In genomic region chr4:78613522-78614311, GRCh38 we compare ENCODE assay signal across 8 cellular contexts.
A peak's percentile ranks its signal among the peaks of the same experiment; 100 is the strongest.
DNase-seq lines count a peak whose midpoint lies in the region; ATAC-seq and TF ChIP-seq lines count a peak whose summit lies in the region.

No MANE protein-coding gene starts in this region.

- H3K36me3 Mint-ChIP-seq in activated B cell treated with CpG ODN at 0.5 μM for 24 hours (ENCODE audit: low read depth) = no peaks in the 10 kb centered on the region

- H4K20me1 ChIP-seq in DND-41 (ENCODE audit: insufficient read depth, low read length) = no peaks in the 10 kb centered on the region

- H3K27me3 ChIP-seq in DND-41 (ENCODE audit: insufficient read depth, low read length, poor library complexity) (no peaks in the 10 kb centered on the region), adrenal gland (no peaks in the 10 kb centered on the region)

- H3K27ac ChIP-seq in DND-41 (ENCODE audit: low read length) = peak overlapping the region; percentile 77
- H3K27ac ChIP-seq in adrenal gland = no peak overlapping the region

- H3K36me3 ChIP-seq in DND-41 (ENCODE audit: insufficient read depth, low read length) (no peaks in the 10 kb centered on the region), adrenal gland (replicated peaks in 1 of 2) (no peaks in the 10 kb centered on the region)

- peaks cover 79% of the 10 kb centered on the region for H3K4me1 ChIP-seq in DND-41 (ENCODE audit: insufficient read depth, low read length)
- H3K4me1 ChIP-seq in adrenal gland (replicated peaks in 1 of 2) = peaks cover 0 to 7% of the 10 kb centered on the region in 2 donors

- peaks cover 72% of the 10 kb centered on the region for H3K4me1 Mint-ChIP-seq in activated B cell treated with CpG ODN at 0.5 μM for 24 hours

- peak overlapping the region; percentile 27 for H3K9ac ChIP-seq in DND-41 (ENCODE audit: low read depth, low read length)

- no peak for TF ChIP-seq CTCF in DND-41 (IDR thresholded peaks at IDR 0.05; ENCODE audit: borderline replicate concordance, extremely low read depth, low read length, poor library complexity, severe bottlenecking)
- TF ChIP-seq CTCF in activated B cell treated with CpG ODN at 0.5 μM for 24 hours (IDR thresholded peaks at IDR 0.05) = no peak
- TF ChIP-seq CTCF in adrenal gland (IDR thresholded peaks at IDR 0.05) = no peak

- POLR2A ChIA-PET in activated B cell treated with CpG ODN at 0.5 μM for 24 hours (lab: Charles Lee) = interaction anchor here (0.6 to 7.7 kb wide), 25 partner anchors 10 to 256 kb away, joined by 3 to 102 read pairs (median 6); partner anchors contain the start of gene BMP2K

- H3K9me3 ChIP-seq in DND-41 (ENCODE audit: insufficient read depth, low read length, severe bottlenecking) (no peaks in the 10 kb centered on the region), adrenal gland (replicated peaks in 1 of 3) (no peaks in the 10 kb centered on the region)

- no peaks in the 10 kb centered on the region for H3K9me3 Mint-ChIP-seq in activated B cell treated with CpG ODN at 0.5 μM for 24 hours

- CTCF ChIA-PET in activated B cell treated with CpG ODN at 0.5 μM for 24 hours (lab: Charles Lee) = interaction anchor here (0.6 to 3.6 kb wide), 24 partner anchors 10 to 1552 kb away, joined by 3 to 51 read pairs (median 4); partner anchors contain the start of gene BMP2K

- TF ChIP-seq POLR2A in adrenal gland (IDR thresholded peaks at IDR 0.05) = no peak

- 59 to 70% (median 62%) methylated on average over 7 of the region's 7 CpGs for WGBS in adrenal gland, 4 donors

- no peaks in the 10 kb centered on the region for H3K27me3 Mint-ChIP-seq in activated B cell treated with CpG ODN at 0.5 μM for 24 hours

- no peak overlapping the region for H3K4me3 ChIP-seq in DND-41 (ENCODE audit: low read depth in 1 of 2, low read length in 2 of 2)
- H3K4me3 ChIP-seq in adrenal gland = no peak overlapping the region

- H3K27ac Mint-ChIP-seq in activated B cell treated with CpG ODN at 0.5 μM for 24 hours = peak overlapping the region; percentile 87

- peak overlapping the region; percentile 68 for H3K4me3 Mint-ChIP-seq in activated B cell treated with CpG ODN at 0.5 μM for 24 hours

- DNase-seq in DND-41 = peak; percentile 48
- no peak for DNase-seq in activated B cell treated with CpG ODN at 0.5 μM for 24 hours
- no peak for DNase-seq in NCI-H2081 treated with DMSO at 0.1 percent for 48 hours (lab: John Stamatoyannopoulos, UW)
- no peak for DNase-seq in adrenal gland
- no peak for DNase-seq in stimulated activated CD4-positive, alpha-beta T cell treated with anti-CD3 and anti-CD28 coated beads, Interleukin-4, amount 100 ng/mL, for 4 hours
- no peak for DNase-seq in NCI-H2171 treated with DMSO at 0.1 percent for 48 hours (lab: John Stamatoyannopoulos, UW)

- peak overlapping the region; percentile 26; the same call in 1 of the 2 replicates for H3K4me2 ChIP-seq in DND-41 (ENCODE audit: insufficient read depth, low read length)

- ATAC-seq in DND-41 (ENCODE audit: insufficient read depth, low read depth) = peak; percentile 25; the same call in 2 of the 3 replicates
- ATAC-seq in GM19043 (IDR thresholded peaks at IDR 0.05; ENCODE audit: low read depth, unreplicated experiment) = peak; percentile 55
- ATAC-seq in HG03045 (IDR thresholded peaks at IDR 0.05; ENCODE audit: unreplicated experiment) = peak; percentile 88
- peak; percentile 90 for ATAC-seq in activated B cell treated with CpG ODN at 0.5 μM for 24 hours (ENCODE audit: low read depth)

- peak overlapping the region; percentile 44 for H2AFZ ChIP-seq in DND-41 (ENCODE audit: low read depth, low read length)

- H3K79me2 ChIP-seq in DND-41 (ENCODE audit: insufficient read depth, low read length) = no peaks in the 10 kb centered on the region

- intact Hi-C loops in activated B cell treated with CpG ODN at 0.5 μM for 24 hours (cut with micrococcal nuclease) (loop anchor here (1.0 to 10.0 kb wide), 7 partner anchors 16 to 656 kb away; partner anchors contain the start of genes FRAS1 and PAQR3), adrenal gland (cut with DNase I) (loop anchor here in 1 of 2 donors (10.0 kb wide), 1 partner anchor 251 kb away; no protein-coding TSS in a partner anchor)

Comparison
In these comparisons a context has a peak if more than half of its experiments do, and no peak if none do; other contexts are left out.
1. ATAC-seq: peak in every context shown above with its lines; median percentile 90 in activated B cell treated with CpG ODN at 0.5 μM for 24 hours; 88 in HG03045; 55 in GM19043; 25 in DND-41.